ENCODE assay signal across 8 cellular contexts in the genomic region with DNA sequence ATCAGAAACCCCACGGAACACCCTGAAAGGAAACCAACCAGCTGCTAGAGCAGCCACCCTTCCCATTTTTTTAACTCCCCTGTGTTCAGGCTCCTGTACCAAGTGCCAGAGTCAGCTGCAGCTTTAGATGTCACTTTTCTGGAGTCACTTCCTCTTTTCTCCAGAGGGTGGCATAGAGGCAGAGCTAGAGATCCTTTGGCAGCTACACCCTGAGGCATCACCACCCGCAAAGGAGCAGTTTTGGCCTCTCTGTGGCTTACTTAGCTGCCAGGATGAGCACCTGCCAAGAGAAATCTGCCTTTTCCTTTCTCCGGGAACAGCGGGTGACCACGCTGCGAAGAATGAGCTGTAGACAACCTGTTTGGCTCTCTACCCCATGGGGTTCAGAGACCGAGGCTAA. TPM values are rescaled to one million over a fixed set of nuclear protein-coding genes. Genes with fewer than 3 reads are reported as not detected.
A peak's percentile ranks its signal among the peaks of the same experiment; 100 is the strongest.
DNase-seq lines count a peak whose midpoint lies in the region; TF ChIP-seq lines count a peak whose summit lies in the region.

No MANE protein-coding gene starts in this region.

- no peak overlapping the region for H3K4me3 ChIP-seq in Loucy (ENCODE audit: low read length, poor library complexity, severe bottlenecking)
- no peak overlapping the region for H3K4me3 ChIP-seq in esophagus muscularis mucosa

- peak; percentile 30; the same call in 2 of the 3 replicates for TF ChIP-seq CTCF in GM12872 (IDR thresholded peaks at IDR 0.05; ENCODE audit: insufficient read depth, low read depth, low read length)
- TF ChIP-seq CTCF in Loucy (conservative IDR thresholded peaks at IDR 0.05; ENCODE audit: low read length), result peak; percentile 48
- no peak for TF ChIP-seq CTCF in GM20000 (IDR thresholded peaks at IDR 0.05; ENCODE audit: extremely low read depth, missing control alignments)
- peak in 1 of 3 experiments; percentile 30 for TF ChIP-seq CTCF in esophagus muscularis mucosa (IDR thresholded peaks at IDR 0.05)

- H3F3A ChIP-seq in Loucy (ENCODE audit: low read depth), result no peaks in the 10 kb centered on the region

- H3K4me1 ChIP-seq in Loucy (ENCODE audit: insufficient read depth, low read length, poor library complexity, severe bottlenecking), result no peaks in the 10 kb centered on the region
- no peaks in the 10 kb centered on the region for H3K4me1 ChIP-seq in esophagus muscularis mucosa

- no peak for TF ChIP-seq POLR2A in esophagus muscularis mucosa (IDR thresholded peaks at IDR 0.05; ENCODE audit: low read depth)

- DNase-seq in SW480 (ENCODE audit: low spot score), result peak; percentile 18
- peak; percentile 37 for DNase-seq in kidney tubule cell (ENCODE audit: low spot score)
- DNase-seq in GM20000 (ENCODE audit: low spot score), result no peak
- no peak for DNase-seq in GDM1 (lab: John Stamatoyannopoulos, UW)
- DNase-seq in activated naive CD4-positive, alpha-beta T cell treated with anti-CD3 and anti-CD28 coated beads, Interleukin-2, amount 50 U/mL, for 16 hours, result no peak
- DNase-seq in esophagus muscularis mucosa (ENCODE audit: extremely low spot score), result no peak

- intact Hi-C loops in esophagus muscularis mucosa (cut with DNase I), result no loop called here

- H3K27ac ChIP-seq in esophagus muscularis mucosa (replicated peaks in 1 of 4), result no peak overlapping the region

- H4K20me1 ChIP-seq in Loucy (ENCODE audit: insufficient read depth, low read length, poor library complexity, severe bottlenecking), result no peaks in the 10 kb centered on the region

- H3K36me3 ChIP-seq in Loucy (ENCODE audit: insufficient read depth, low read length) (no peaks in the 10 kb centered on the region), esophagus muscularis mucosa (no peaks in the 10 kb centered on the region)

- no peak overlapping the region for H3K9ac ChIP-seq in Loucy (ENCODE audit: low read depth, low read length, poor library complexity, severe bottlenecking)

- no peak overlapping the region for H3K4me2 ChIP-seq in Loucy (ENCODE audit: low read depth, low read length, poor library complexity, severe bottlenecking)

- H3K9me2 ChIP-seq in Loucy (replicated peaks; ENCODE audit: low read depth, low read length), result no peaks in the 10 kb centered on the region

- H3K9me3 ChIP-seq in Loucy (ENCODE audit: insufficient read depth, low read depth, low read length), result no peaks in the 10 kb centered on the region
- no peaks in the 10 kb centered on the region for H3K9me3 ChIP-seq in esophagus muscularis mucosa

- WGBS in esophagus muscularis mucosa, result 44% methylated on average over 7 of the region's 7 CpGs

- TF ChIP-seq EP300 in esophagus muscularis mucosa (IDR thresholded peaks at IDR 0.05), result no peak

- H3K79me2 ChIP-seq in Loucy (ENCODE audit: insufficient read depth, low read length), result no peaks in the 10 kb centered on the region

- H3K27me3 ChIP-seq in Loucy (ENCODE audit: insufficient read depth, low read length, poor library complexity, severe bottlenecking), result no peaks in the 10 kb centered on the region
- H3K27me3 ChIP-seq in esophagus muscularis mucosa, result no peaks in the 10 kb centered on the region

- H2AFZ ChIP-seq in Loucy (ENCODE audit: low read length), result no peak overlapping the region

RNA-seq across cellular contexts. Expression of a gene that starts 58.0 kb away (rescaled TPM):
- total RNA-seq in esophagus muscularis mucosa, result 100 to 1,000 TPM; 202 to 346 (median 222) TPM

Comparison
In these comparisons a context has a peak if more than half of its experiments do, and no peak if none do; other contexts are left out.
1. DNase-seq: peak in SW480 (single experiment) and kidney tubule cell (single experiment); none in GM20000 (single experiment), GDM1 (single experiment), activated naive CD4-positive, alpha-beta T cell treated with anti-CD3 and anti-CD28 coated beads, Interleukin-2, amount 50 U/mL, for 16 hours (single experiment) and esophagus muscularis mucosa (single experiment).